In genomic region chr12:111246477-111247011, GRCh38 we compare ENCODE assay signal across 1 cellular context.
TF ChIP-seq lines count a peak whose summit lies in the region.

No MANE protein-coding gene starts in this region.

TF ChIP-seq in K562, 482 proteins besides CTCF, POLR2A, EP300 and RAD21 (continued from another document):
- TF ChIP-seq TSHZ1 (CRISPR knock-in tag; IDR thresholded peaks at IDR 0.05) (no peak), ZFP1 (CRISPR knock-in tag; IDR thresholded peaks at IDR 0.05) (no peak), NCOA6 (IDR thresholded peaks at IDR 0.05) (no peak), ZFP36 (IDR thresholded peaks at IDR 0.05; ENCODE audit: low read depth, low read length, partially characterized antibody) (peak; percentile 59), DIDO1 (tag; IDR thresholded peaks at IDR 0.05; ENCODE audit: low read depth) (no peak), CREB3 (tag; conservative IDR thresholded peaks at IDR 0.05; ENCODE audit: low read depth) (no peak)
